Comparison of ENCODE assay signal across 16 cellular contexts in the genomic region with DNA sequence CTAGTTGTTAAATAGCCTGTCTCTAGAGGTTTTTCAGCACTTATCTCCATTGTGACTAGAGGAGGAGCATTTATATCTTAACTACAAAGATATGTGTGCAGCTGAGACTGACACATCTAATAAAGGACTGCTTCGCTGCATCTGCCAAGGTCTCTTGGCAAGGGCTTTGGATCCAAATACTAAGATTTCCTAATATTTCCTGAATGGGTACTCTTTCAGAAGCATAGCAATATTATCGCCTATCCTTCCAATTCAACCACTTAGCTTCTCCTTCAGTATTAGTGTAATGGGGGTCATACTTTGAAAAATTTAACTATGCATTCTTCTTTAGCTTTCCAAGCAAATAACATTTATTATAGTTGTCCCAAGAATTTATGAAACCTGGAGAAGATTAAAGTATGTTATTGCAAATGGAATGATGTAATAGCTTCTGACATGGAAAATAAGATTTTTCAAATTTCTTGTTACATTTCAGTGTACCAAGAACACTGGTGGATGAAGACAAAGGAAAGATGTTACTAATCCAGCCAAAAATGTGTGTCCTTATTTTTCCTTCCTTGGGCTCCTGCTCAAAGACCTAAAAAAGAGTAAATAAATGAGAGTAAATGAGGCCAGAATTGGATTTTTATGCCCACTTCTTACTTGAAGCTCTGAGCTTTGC.
"Had no signal": no experiment of that assay in that cellular context is flagged by ENCODE, and none has a peak within 500 bp of the region (broad histone marks: within the 10 kb centered on the region; RNA-seq: fewer than 3 reads in every experiment).

No MANE protein-coding gene starts in this region.

- H3K4me3 ChIP-seq: heart left ventricle, ovary, thyroid gland had no signal

- H3K27ac Mint-ChIP-seq: activated naive CD4-positive, alpha-beta T cell treated with anti-CD3 and anti-CD28 coated beads for 36 hours; activated T-helper 2 cell treated with anti-CD3 and anti-CD28 coated beads, Interferon-gamma antibody, Interleukin-2, Interleukin-4, amounts not matched to agents 10 μg/mL and 5 μg/mL and 100 μg/mL, durations not matched to agents 14 hours and 24 hours and 36 hours; immature natural killer cell; stimulated activated naive B cell treated with anti-CD40 and anti-IgM and Interleukin-4, amounts not matched to agents 10 μg/mL and 1 μg/mL and 100 μg/mL, for 72 hours; T-cell had no signal

- H3K27me3 Mint-ChIP-seq: stimulated activated naive B cell treated with anti-CD40 and anti-IgM and Interleukin-4, amounts not matched to agents 10 μg/mL and 1 μg/mL and 100 μg/mL, for 72 hours; T-cell had no signal

- H3K36me3 ChIP-seq: heart left ventricle, ovary, thyroid gland had no signal

- H3K36me3 Mint-ChIP-seq: immature natural killer cell; stimulated activated naive B cell treated with anti-CD40 and anti-IgM and Interleukin-4, amounts not matched to agents 10 μg/mL and 1 μg/mL and 100 μg/mL, for 72 hours; T-cell had no signal

- H3K4me1 Mint-ChIP-seq: immature natural killer cell; neural crest cell; stimulated activated naive B cell treated with anti-CD40 and anti-IgM and Interleukin-4, amounts not matched to agents 10 μg/mL and 1 μg/mL and 100 μg/mL, for 72 hours; T-cell had no signal

- ATAC-seq: activated CD4-positive, CD25-positive, alpha-beta regulatory T cell treated with anti-CD3 and anti-CD28 coated beads, Interleukin-2, amount 50 U/mL, for 24 hours; esophagus mucosa; stimulated activated naive B cell treated with anti-CD40 and anti-IgM and Interleukin-4, amounts not matched to agents 10 μg/mL and 1 μg/mL and 100 μg/mL, for 72 hours; T-cell had no signal

- H3K27me3 ChIP-seq: heart left ventricle, ovary, thyroid gland had no signal

- H3K9me3 Mint-ChIP-seq: activated naive CD4-positive, alpha-beta T cell treated with anti-CD3 and anti-CD28 coated beads for 36 hours; activated T-helper 2 cell treated with anti-CD3 and anti-CD28 coated beads, Interferon-gamma antibody, Interleukin-2, Interleukin-4, amounts not matched to agents 10 μg/mL and 5 μg/mL and 100 μg/mL, durations not matched to agents 14 hours and 24 hours and 36 hours; neural crest cell; stimulated activated naive B cell treated with anti-CD40 and anti-IgM and Interleukin-4, amounts not matched to agents 10 μg/mL and 1 μg/mL and 100 μg/mL, for 72 hours; T-cell had no signal

- H3K4me3 Mint-ChIP-seq: activated naive CD4-positive, alpha-beta T cell treated with anti-CD3 and anti-CD28 coated beads for 36 hours; immature natural killer cell; neural crest cell; stimulated activated naive B cell treated with anti-CD40 and anti-IgM and Interleukin-4, amounts not matched to agents 10 μg/mL and 1 μg/mL and 100 μg/mL, for 72 hours; T-cell had no signal

- H3K9me3 ChIP-seq: heart left ventricle, ovary, thyroid gland had no signal

- DNase-seq: activated CD4-positive, alpha-beta T cell treated with anti-CD3 and anti-CD28 coated beads, Interleukin-2, amount 50 U/mL, for 4 hours; activated naive CD4-positive, alpha-beta T cell treated with anti-CD3 and anti-CD28 coated beads for 36 hours; caudate nucleus; heart left ventricle; immature natural killer cell; mammary epithelial cell; ovary; stimulated activated CD4-positive, alpha-beta T cell treated with anti-CD3 and anti-CD28 coated beads, Interleukin-4, amount 100 ng/mL, for 1 hour; stimulated activated naive B cell treated with anti-CD40 and anti-IgM and Interleukin-4, amounts not matched to agents 10 μg/mL and 1 μg/mL and 100 μg/mL, for 72 hours; T-cell; T1000; thyroid gland had no signal

- H3K4me1 ChIP-seq: thyroid gland had no signal
